In genomic region chr5:10307206-10308148, GRCh38 we compare ENCODE assay signal across 1 cellular context.
TF ChIP-seq lines count a peak whose summit lies in the region.

Gene CMBL (minus strand): TSS chr5:10307902. CDS start chr5:10290762, 17,140 bp downstream.

TF ChIP-seq in K562, 482 proteins besides CTCF, POLR2A, EP300 and RAD21 (continued from another document and continues in another):
- TF ChIP-seq ZNF609 (CRISPR knock-in tag; IDR thresholded peaks at IDR 0.05; ENCODE audit: borderline replicate concordance) (no peak), CBFA2T3 (IDR thresholded peaks at IDR 0.05) (peak; percentile 48; the same call in 1 of the 2 replicates), PYGO2 (tag; IDR thresholded peaks at IDR 0.05) (no peak), ZFP91 (CRISPR knock-in tag; IDR thresholded peaks at IDR 0.05) (no peak), ZNF134 (CRISPR knock-in tag; conservative IDR thresholded peaks at IDR 0.05) (no peak), HNRNPL (IDR thresholded peaks at IDR 0.05; ENCODE audit: low read depth, low read length) (no peak), CREB3L1 (IDR thresholded peaks at IDR 0.05; ENCODE audit: borderline replicate concordance, low read depth) (peak; percentile 78), JUND (IDR thresholded peaks at IDR 0.05; ENCODE audit: borderline replicate concordance, low read depth, low read length) (peak; percentile 35; the same call in 1 of the 2 replicates), JUND (tag; IDR thresholded peaks at IDR 0.05; ENCODE audit: borderline replicate concordance, low read depth, low read length) (peak; percentile 19; the same call in 1 of the 3 replicates), ZNF239 (CRISPR knock-in tag; IDR thresholded peaks at IDR 0.05) (no peak), ZNF668 (CRISPR knock-in tag; IDR thresholded peaks at IDR 0.05) (no peak), AFF1 (IDR thresholded peaks at IDR 0.05; ENCODE audit: low read depth in 1 of 2, partially characterized antibody in 2 of 2) (peak; percentile 42 to 89), FOXM1 (IDR thresholded peaks at IDR 0.05; ENCODE audit: low read depth) (no peak), FOXM1 (CRISPR knock-in tag; IDR thresholded peaks at IDR 0.05; ENCODE audit: low read depth) (no peak), HES1 (IDR thresholded peaks at IDR 0.05; ENCODE audit: low read depth) (no peak), KAT8 (IDR thresholded peaks at IDR 0.05; ENCODE audit: low read depth) (no peak), FOXJ3 (CRISPR knock-in tag; IDR thresholded peaks at IDR 0.05) (no peak), ZNF224 (CRISPR knock-in tag; IDR thresholded peaks at IDR 0.05) (no peak), KLF10 (CRISPR knock-in tag; IDR thresholded peaks at IDR 0.05) (no peak), POLR2AphosphoS5 (IDR thresholded peaks at IDR 0.05; ENCODE audit: control insufficient read depth, insufficient read depth, low read depth, low read length) (peak; percentile 43; the same call in 1 of the 2 replicates), ZNF584 (CRISPR knock-in tag; IDR thresholded peaks at IDR 0.05; ENCODE audit: low read depth) (no peak), POLR2AphosphoS2 (IDR thresholded peaks at IDR 0.05; ENCODE audit: low read length) (no peak), C11orf30 (IDR thresholded peaks at IDR 0.05; ENCODE audit: low read depth) (no peak), KLF1 (tag; IDR thresholded peaks at IDR 0.05) (no peak), CBFB (CRISPR knock-in tag; IDR thresholded peaks at IDR 0.05) (no peak), ARID4B (CRISPR knock-in tag; IDR thresholded peaks at IDR 0.05) (peak; percentile 82; the same call in 1 of the 2 replicates), NONO (IDR thresholded peaks at IDR 0.05; ENCODE audit: low read depth in 2 of 2, low read length in 1 of 2) (no peak), CREB1 (IDR thresholded peaks at IDR 0.05) (peak; percentile 49; the same call in 1 of the 2 replicates), CREB1 (CRISPR knock-in tag; IDR thresholded peaks at IDR 0.05) (peak; percentile 70), ZNF76 (CRISPR knock-in tag; IDR thresholded peaks at IDR 0.05; ENCODE audit: borderline replicate concordance) (0 out of 2 replicates have a peak, but pooled peaks have one; percentile 30), TEAD2 (tag; IDR thresholded peaks at IDR 0.05) (no peak), E2F4 (CRISPR knock-in tag; IDR thresholded peaks at IDR 0.05; ENCODE audit: low read depth) (no peak), ZBTB5 (IDR thresholded peaks at IDR 0.05) (peak; percentile 48; the same call in 1 of the 2 replicates), BRD9 (IDR thresholded peaks at IDR 0.05; ENCODE audit: low read depth, partially characterized antibody) (no peak), PML (IDR thresholded peaks at IDR 0.05; ENCODE audit: low read length) (peak; percentile 55; the same call in 1 of the 2 replicates), EZH2 (IDR thresholded peaks at IDR 0.05; ENCODE audit: borderline replicate concordance, low read depth, low read length) (no peak), PATZ1 (CRISPR knock-in tag; IDR thresholded peaks at IDR 0.05; ENCODE audit: borderline replicate concordance) (no peak)
